14 cellular contexts compared by ENCODE assay signal in genomic region chr22:45341503-45341902, GRCh38. TPM values are rescaled to one million over a fixed set of nuclear protein-coding genes. Genes with fewer than 3 reads are reported as not detected.
DNase-seq lines count a peak whose midpoint lies in the region; ATAC-seq and TF ChIP-seq lines count a peak whose summit lies in the region.
"Had no signal": no experiment of that assay in that cellular context is flagged by ENCODE, and none has a peak within 500 bp of the region (broad histone marks: within the 10 kb centered on the region; RNA-seq: fewer than 3 reads in every experiment).

No MANE protein-coding gene starts in this region.

- H3K4me3 ChIP-seq in OCI-LY7 (ENCODE audit: low read depth, low read length, poor library complexity, severe bottlenecking), result no peak overlapping the region
- H3K4me3 ChIP-seq in left lung, result no peak overlapping the region
- H3K4me3 ChIP-seq in aorta (ENCODE audit: low read length in 2 of 2), result no peak overlapping the region
- H3K4me3 ChIP-seq: hepatocyte had no signal

- H4K20me1 ChIP-seq in OCI-LY7 (ENCODE audit: insufficient read depth, low read length), result no peaks in the 10 kb centered on the region

- H3K36me3 Mint-ChIP-seq in effector memory CD8-positive, alpha-beta T cell (ENCODE audit: insufficient read depth), result peaks cover 61% of the 10 kb centered on the region

- CTCF ChIA-PET in OCI-LY7 (lab: Charles Lee; ENCODE audit: unreplicated experiment), result no interaction called here

- H3K4me2 ChIP-seq in OCI-LY7 (ENCODE audit: low read length), result no peak overlapping the region
- H3K4me2 ChIP-seq: hepatocyte had no signal

- POLR2A ChIA-PET in OCI-LY7 (lab: Charles Lee), result no interaction called here

- H3K9me2 ChIP-seq in OCI-LY7 (ENCODE audit: insufficient read depth, low read length), result no peaks in the 10 kb centered on the region

- H3K4me1 ChIP-seq in OCI-LY7 (ENCODE audit: insufficient read depth, low read length, poor library complexity, severe bottlenecking), result no peaks in the 10 kb centered on the region
- no peaks in the 10 kb centered on the region for H3K4me1 ChIP-seq in left lung
- H3K4me1 ChIP-seq in aorta (ENCODE audit: control insufficient read depth in 1 of 2, insufficient read depth in 2 of 2, low read length in 2 of 2), result no peaks in the 10 kb centered on the region

- peak; percentile 22 for ATAC-seq in effector memory CD8-positive, alpha-beta T cell (replicated peaks)
- ATAC-seq in left lung (no peak), aorta (ENCODE audit: low FRiP score) (no peak)

- no peak overlapping the region for H2AFZ ChIP-seq in OCI-LY7 (ENCODE audit: low read length)
- H2AFZ ChIP-seq: hepatocyte had no signal

- H3K27ac ChIP-seq in OCI-LY7 (ENCODE audit: low read depth, low read length, poor library complexity, severe bottlenecking) (no peak overlapping the region), left lung (no peak overlapping the region), aorta (ENCODE audit: low read depth in 1 of 2, low read length in 2 of 2) (no peak overlapping the region)
- H3K27ac ChIP-seq: hepatocyte had no signal

- H3K36me3 ChIP-seq in OCI-LY7 (ENCODE audit: insufficient read depth, low read length), result peaks cover 34% of the 10 kb centered on the region
- peaks cover 0 to 47% of the 10 kb centered on the region in 2 donors for H3K36me3 ChIP-seq in left lung
- H3K36me3 ChIP-seq in aorta (ENCODE audit: control insufficient read depth in 1 of 2, insufficient read depth in 2 of 2, low read length in 1 of 2), result peaks cover 3 to 7% of the 10 kb centered on the region in 2 donors

- H3K9me3 ChIP-seq in OCI-LY7 (ENCODE audit: low read length), result no peaks in the 10 kb centered on the region
- H3K9me3 ChIP-seq in left lung, result no peaks in the 10 kb centered on the region
- no peaks in the 10 kb centered on the region for H3K9me3 ChIP-seq in aorta (ENCODE audit: control insufficient read depth, low read length)

- H3K27me3 Mint-ChIP-seq in effector memory CD8-positive, alpha-beta T cell, result no peaks in the 10 kb centered on the region

- BruUV-seq in OCI-LY7 (replicated peaks; lab: Mats Ljungman, UMichigan), result TSS peak; percentile 52

- H3K27ac Mint-ChIP-seq in effector memory CD8-positive, alpha-beta T cell, result no peak overlapping the region

- TF ChIP-seq CTCF in OCI-LY7 (conservative IDR thresholded peaks at IDR 0.05; ENCODE audit: low read length), result no peak
- TF ChIP-seq CTCF in left lung (IDR thresholded peaks at IDR 0.05), result no peak

- no peaks in the 10 kb centered on the region for H3K9me3 Mint-ChIP-seq in effector memory CD8-positive, alpha-beta T cell

- no peaks in the 10 kb centered on the region for H3K79me2 ChIP-seq in OCI-LY7 (ENCODE audit: insufficient read depth, low read depth, low read length)
- H3K79me2 ChIP-seq: hepatocyte had no signal

- intact Hi-C loops in OCI-LY7 (cut with micrococcal nuclease; ENCODE audit: unreplicated experiment) (no loop called here), left lung (cut with DNase I) (no loop called here), aorta (cut with DNase I) (no loop called here)

- no peak for DNase-seq in OCI-LY7 (ENCODE audit: low spot score)
- DNase-seq in activated CD4-positive, alpha-beta T cell treated with anti-CD3 and anti-CD28 coated beads, Interleukin-2, amount 50 U/mL, for 48 hours, result peak; percentile 61 to 65
- DNase-seq in effector memory CD8-positive, alpha-beta T cell, result no peak
- peak; percentile 41 to 42 for DNase-seq in stimulated activated CD4-positive, alpha-beta T cell treated with anti-CD3 and anti-CD28 coated beads, Interleukin-4, amount 100 ng/mL, for 4 hours
- DNase-seq in putamen (ENCODE audit: low spot score), result no peak
- DNase-seq in left lung, result no peak
- DNase-seq in iPS-NIHi11 (ENCODE audit: low spot score), result no peak
- no peak for DNase-seq in aorta
- DNase-seq: GOT3, KG1, mesendoderm had no signal

- H3K27me3 ChIP-seq in left lung (no peaks in the 10 kb centered on the region), aorta (ENCODE audit: control insufficient read depth in 1 of 2, insufficient read depth in 2 of 2, low read length in 1 of 2) (no peaks in the 10 kb centered on the region)
- H3K27me3 ChIP-seq: hepatocyte had no signal

- H3K4me3 Mint-ChIP-seq in effector memory CD8-positive, alpha-beta T cell, result no peak overlapping the region
- H3K4me3 Mint-ChIP-seq: CD14-positive monocyte had no signal

- H3K4me1 Mint-ChIP-seq in effector memory CD8-positive, alpha-beta T cell (ENCODE audit: low read depth in 2 of 2), result peaks cover 0 to 4% of the 10 kb centered on the region in 2 donors
- H3K4me1 Mint-ChIP-seq: CD14-positive monocyte had no signal

- 68 to 73% methylated on average over 6 of the region's 6 CpGs for WGBS in aorta, 2 donors

RNA-seq across cellular contexts. Expression of gene FAM118A, which starts 31.8 kb away (rescaled TPM):
- 15.9 and 27.6 TPM in 2 replicates for total RNA-seq in OCI-LY7 (2014; rRNA removed; shearing (Covaris generic))
- total RNA-seq in OCI-LY7 (2022) (33.9 and 41.5 TPM in 2 replicates), left lung (10 to 100 TPM; 23.9 to 31.8 TPM), aorta (10 to 100 TPM; 59.2 to 66.7 TPM)
- polyA plus RNA-seq in aorta, result 100 to 1,000 TPM in 1 of 2 donors, 1 to 10 TPM in 1; 8.6 to 320 TPM

RNA-seq across cellular contexts. Expression of gene UPK3A, which starts 56.8 kb away (rescaled TPM):
- not detected in 2 replicates for total RNA-seq in OCI-LY7 (2014; rRNA removed; shearing (Covaris generic))
- not detected in 2 replicates for total RNA-seq in OCI-LY7 (2022)
- not detected for total RNA-seq in left lung
- total RNA-seq in aorta, result not detected
- not detected for polyA plus RNA-seq in aorta
- total RNA-seq: posterior vena cava had no signal

Comparison
In these comparisons a context has a peak if more than half of its experiments do, and no peak if none do; other contexts are left out.
1. DNase-seq: peak in activated CD4-positive, alpha-beta T cell treated with anti-CD3 and anti-CD28 coated beads, Interleukin-2, amount 50 U/mL, for 48 hours (2 of 2) and stimulated activated CD4-positive, alpha-beta T cell treated with anti-CD3 and anti-CD28 coated beads, Interleukin-4, amount 100 ng/mL, for 4 hours (2 of 2); none in OCI-LY7 (single experiment), effector memory CD8-positive, alpha-beta T cell (0 of 3), putamen (single experiment), left lung (0 of 2), iPS-NIHi11 (single experiment) and aorta (0 of 2).